Comparison of ENCODE assay signal across 1 cellular context in genomic region chr17:13806023-13806553, GRCh38.
TF ChIP-seq lines count a peak whose summit lies in the region.

No MANE protein-coding gene starts in this region.

TF ChIP-seq in K562, 482 proteins besides CTCF, POLR2A, EP300 and RAD21 (continued from another document):
- TF ChIP-seq ZBTB33 (CRISPR knock-in tag; IDR thresholded peaks at IDR 0.05), result no peak
- TF ChIP-seq ETV6 (IDR thresholded peaks at IDR 0.05; ENCODE audit: borderline replicate concordance in 1 of 2, low read depth in 2 of 2, low read length in 1 of 2), result no peak
- TF ChIP-seq ETV6 (CRISPR knock-in tag; IDR thresholded peaks at IDR 0.05; ENCODE audit: borderline replicate concordance), result no peak
- TF ChIP-seq RERE (CRISPR knock-in tag; IDR thresholded peaks at IDR 0.05; ENCODE audit: borderline replicate concordance), result no peak
- TF ChIP-seq FIP1L1 (IDR thresholded peaks at IDR 0.05; ENCODE audit: low read depth, low read length, poor library complexity, severe bottlenecking), result no peak
- no peak for TF ChIP-seq MEF2D (tag; conservative IDR thresholded peaks at IDR 0.05; ENCODE audit: low read depth)
- no peak for TF ChIP-seq MED1 (CRISPR knock-in tag; IDR thresholded peaks at IDR 0.05; ENCODE audit: borderline replicate concordance)
- TF ChIP-seq TEAD4 (IDR thresholded peaks at IDR 0.05; ENCODE audit: low read length), result peak; percentile 42; the same call in 1 of the 2 replicates
- TF ChIP-seq TEAD4 (CRISPR knock-in tag; IDR thresholded peaks at IDR 0.05; ENCODE audit: borderline replicate concordance), result no peak
- peak; percentile 61 for TF ChIP-seq CBFA2T3 (IDR thresholded peaks at IDR 0.05)
- TF ChIP-seq JUND (IDR thresholded peaks at IDR 0.05; ENCODE audit: borderline replicate concordance, low read depth, low read length), result no peak
- no peak for TF ChIP-seq JUND (tag; IDR thresholded peaks at IDR 0.05; ENCODE audit: borderline replicate concordance, low read depth, low read length)
- no peak for TF ChIP-seq ASH1L (IDR thresholded peaks at IDR 0.05; ENCODE audit: borderline replicate concordance, low read depth, partially characterized antibody)
- no peak for TF ChIP-seq OTX1 (CRISPR knock-in tag; IDR thresholded peaks at IDR 0.05)
- no peak for TF ChIP-seq PTBP1 (IDR thresholded peaks at IDR 0.05; ENCODE audit: low read depth, low read length)
- TF ChIP-seq CREB3 (tag; conservative IDR thresholded peaks at IDR 0.05; ENCODE audit: low read depth), result no peak
- no peak for TF ChIP-seq ZNF740 (CRISPR knock-in tag; IDR thresholded peaks at IDR 0.05)
- TF ChIP-seq ZNF740 (tag; IDR thresholded peaks at IDR 0.05), result no peak
TF ChIP-seq in K562: peak in this region for 15.
